8 cellular contexts compared by ENCODE assay signal in genomic region chr10:72336259-72337038, GRCh38. TPM values are rescaled to one million over a fixed set of nuclear protein-coding genes. Genes with fewer than 3 reads are reported as not detected.
A peak's percentile ranks its signal among the peaks of the same experiment; 100 is the strongest.
DNase-seq lines count a peak whose midpoint lies in the region; ATAC-seq and TF ChIP-seq lines count a peak whose summit lies in the region.

No MANE protein-coding gene starts in this region.

- H3K27ac ChIP-seq in BLaER1 (peak overlapping the region; percentile 92), Peyer's patch (peak overlapping the region; percentile 89 to 94 (median 91)), neural progenitor cell (peak overlapping the region; percentile 74)

- H3K27me3 ChIP-seq in BLaER1, result no peaks in the 10 kb centered on the region
- no peaks in the 10 kb centered on the region for H3K27me3 ChIP-seq in Peyer's patch
- H3K27me3 ChIP-seq in neural progenitor cell, result no peaks in the 10 kb centered on the region

- H3K4me1 Mint-ChIP-seq in endothelial cell (ENCODE audit: unreplicated experiment) (peaks cover 14% of the 10 kb centered on the region), neural progenitor cell (peaks cover 57% of the 10 kb centered on the region)

- H3K27me3 Mint-ChIP-seq in endothelial cell (ENCODE audit: unreplicated experiment) (peaks cover 2% of the 10 kb centered on the region), neural progenitor cell (ENCODE audit: insufficient read depth, low read depth) (peaks cover 5% of the 10 kb centered on the region)

- H3K36me3 Mint-ChIP-seq in endothelial cell (ENCODE audit: low read depth, unreplicated experiment) (peaks cover 17% of the 10 kb centered on the region), neural progenitor cell (peaks cover 7% of the 10 kb centered on the region)

- H3K4me3 ChIP-seq in BLaER1 (peak overlapping the region; percentile 58), Peyer's patch (no peak overlapping the region), neural progenitor cell (no peak overlapping the region)

- H3K9me3 Mint-ChIP-seq in endothelial cell (ENCODE audit: unreplicated experiment), result no peaks in the 10 kb centered on the region
- H3K9me3 Mint-ChIP-seq in neural progenitor cell, result no peaks in the 10 kb centered on the region

- H2AFZ ChIP-seq in neural progenitor cell (replicated peaks), result no peak overlapping the region

- H3K4me1 ChIP-seq in BLaER1 (peaks cover 59% of the 10 kb centered on the region), Peyer's patch (peaks cover 5 to 56% (median 44%) of the 10 kb centered on the region in 4 donors), neural progenitor cell (peaks cover 40% of the 10 kb centered on the region)

- no peak overlapping the region for H3K27ac Mint-ChIP-seq in endothelial cell (ENCODE audit: unreplicated experiment)
- peak overlapping the region; percentile 98 for H3K27ac Mint-ChIP-seq in neural progenitor cell

- peaks cover 12% of the 10 kb centered on the region; the same call in 1 of the 2 replicates for H4K20me1 ChIP-seq in BLaER1
- H4K20me1 ChIP-seq in neural progenitor cell (ENCODE audit: low read depth), result no peaks in the 10 kb centered on the region

- no peaks in the 10 kb centered on the region for H3K79me2 ChIP-seq in neural progenitor cell (ENCODE audit: low read depth)

- peaks cover 58% of the 10 kb centered on the region for H3K36me3 ChIP-seq in BLaER1
- H3K36me3 ChIP-seq in Peyer's patch, result peaks cover 0 to 65% (median 0%) of the 10 kb centered on the region in 3 donors
- H3K36me3 ChIP-seq in neural progenitor cell, result peaks cover 5% of the 10 kb centered on the region

- TF ChIP-seq CTCF in Peyer's patch (IDR thresholded peaks at IDR 0.05) (no peak), endothelial cell (IDR thresholded peaks at IDR 0.05; ENCODE audit: unreplicated experiment) (no peak), neural progenitor cell (IDR thresholded peaks at IDR 0.05) (no peak)

- DNase-seq in Peyer's patch, result no peak
- DNase-seq in endothelial cell (ENCODE audit: low spot score), result no peak
- DNase-seq in neural progenitor cell (ENCODE audit: low spot score), result no peak
- no peak for DNase-seq in NCI-H1417 treated with DMSO at 0.1 percent for 48 hours (lab: John Stamatoyannopoulos, UW)
- no peak for DNase-seq in DMS153 treated with DMSO at 0.1 percent for 48 hours (lab: John Stamatoyannopoulos, UW; ENCODE audit: unreplicated experiment)
- DNase-seq in GM19240 (ENCODE audit: insufficient read length, low spot score), result no peak

- ATAC-seq in HG03432 (IDR thresholded peaks at IDR 0.05; ENCODE audit: unreplicated experiment), result no peak

- H3K4me3 Mint-ChIP-seq in endothelial cell (ENCODE audit: unreplicated experiment), result peak overlapping the region; percentile 69
- H3K4me3 Mint-ChIP-seq in neural progenitor cell, result peak overlapping the region; percentile 65

- peaks cover 43% of the 10 kb centered on the region for H3F3A ChIP-seq in neural progenitor cell (ENCODE audit: low read depth)

- H3K9me3 ChIP-seq in BLaER1, result no peaks in the 10 kb centered on the region
- no peaks in the 10 kb centered on the region for H3K9me3 ChIP-seq in Peyer's patch
- H3K9me3 ChIP-seq in neural progenitor cell (ENCODE audit: low read depth), result no peaks in the 10 kb centered on the region

- H3K4me2 ChIP-seq in BLaER1 (peak overlapping the region; percentile 96), neural progenitor cell (peak overlapping the region; percentile 4)

- TF ChIP-seq POLR2A in Peyer's patch (IDR thresholded peaks at IDR 0.05), result no peak

- peak overlapping the region; percentile 79 for H3K9ac ChIP-seq in BLaER1
- H3K9ac ChIP-seq in neural progenitor cell, result no peak overlapping the region

RNA-seq across cellular contexts. Expression of gene DNAJB12, which starts 18.3 kb away (rescaled TPM):
- 10 to 100 TPM; 33.0 to 54.1 (median 47.2) TPM for total RNA-seq in Peyer's patch
- 20.5 TPM for total RNA-seq in endothelial cell (ENCODE audit: unreplicated experiment)
- 8.8 and 16.1 TPM in 2 replicates for total RNA-seq in neural progenitor cell (ENCODE audit: low replicate concordance)
